Comparison of ENCODE assay signal across 8 cellular contexts in genomic region chr9:36991516-36992134, GRCh38. TPM values are rescaled to one million over a fixed set of nuclear protein-coding genes. Genes with fewer than 3 reads are reported as not detected.
DNase-seq lines count a peak whose midpoint lies in the region; ATAC-seq and TF ChIP-seq lines count a peak whose summit lies in the region.

No MANE protein-coding gene starts in this region.

- peak overlapping the region; percentile 41 for H3K4me3 Mint-ChIP-seq in neural crest cell

- peaks cover 9% of the 10 kb centered on the region for H3K9me3 Mint-ChIP-seq in neural crest cell

- peaks cover 70% of the 10 kb centered on the region for H3K27me3 Mint-ChIP-seq in neural crest cell (ENCODE audit: low read depth)

- ATAC-seq in GM21529 (IDR thresholded peaks at IDR 0.05; ENCODE audit: unreplicated experiment) (no peak), HG03139 (IDR thresholded peaks at IDR 0.05; ENCODE audit: unreplicated experiment) (no peak), left cardiac atrium (no peak)

- peaks cover 10% of the 10 kb centered on the region for H3K36me3 Mint-ChIP-seq in neural crest cell (ENCODE audit: low read depth)

- TF ChIP-seq CTCF in LNCAP (IDR thresholded peaks at IDR 0.05) (peak; percentile 88), neural crest cell (conservative IDR thresholded peaks at IDR 0.05) (peak; percentile 68)

- H3K27ac Mint-ChIP-seq in neural crest cell (ENCODE audit: unreplicated experiment) = no peak overlapping the region

- intact Hi-C loops in left cardiac atrium (cut with DNase I) = loop anchor here in 1 of 2 donors (10.0 kb wide), 1 partner anchor 273 kb away; no protein-coding TSS in a partner anchor

- DNase-seq in NCI-H2029 (lab: John Stamatoyannopoulos, UW) (peak; percentile 30), NCI-H2029 treated with DMSO at 0.1 percent for 48 hours (lab: John Stamatoyannopoulos, UW) (no peak), amniotic epithelial cell (ENCODE audit: low read depth) (peak; percentile 12), neural crest cell (ENCODE audit: low read depth, low spot score) (peak; percentile 40), left cardiac atrium (no peak)

- peaks cover 28% of the 10 kb centered on the region for H3K4me1 Mint-ChIP-seq in neural crest cell

RNA-seq across cellular contexts. Expression of gene PAX5, which starts 42.4 kb away (rescaled TPM):
- 18.1 and 19.5 TPM in 2 replicates for total RNA-seq in neural crest cell
- total RNA-seq in left cardiac atrium = under 1 TPM; 0.09 to 0.10 TPM

Comparison
In these comparisons a context has a peak if more than half of its experiments do, and no peak if none do; other contexts are left out.
1. DNase-seq: peak in NCI-H2029 (single experiment), amniotic epithelial cell (single experiment) and neural crest cell (single experiment); none in NCI-H2029 treated with DMSO at 0.1 percent for 48 hours (single experiment) and left cardiac atrium (single experiment).
2. RNA of gene PAX5, which starts 42.4 kb away (total RNA-seq): 18.1 to 19.5 TPM in neural crest cell; 0.09 to 0.10 TPM in left cardiac atrium; every median in the first group is over 10 times any median in the second.